2 cellular contexts compared by ENCODE assay signal in the genomic region with DNA sequence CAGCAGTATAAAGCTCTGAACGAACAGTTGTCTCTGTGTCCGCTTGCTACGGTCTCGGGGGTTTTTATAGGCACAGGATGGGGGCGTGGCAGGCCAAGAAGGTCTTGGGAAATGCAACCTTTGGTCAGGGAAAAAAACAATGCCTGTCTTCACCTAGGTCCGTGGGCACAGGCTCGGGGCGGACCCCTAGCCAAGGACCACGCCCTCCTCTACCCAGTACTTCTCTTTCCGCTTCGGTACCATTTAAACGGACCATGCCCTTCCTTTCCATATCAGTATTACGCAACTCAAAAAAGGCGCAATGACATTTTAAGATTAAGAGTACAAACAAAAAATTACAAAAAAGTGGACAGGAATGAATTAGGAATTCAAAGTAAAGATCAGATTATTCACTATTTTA.
TF ChIP-seq lines count a peak whose summit lies in the region.

No MANE protein-coding gene starts in this region.

TF ChIP-seq in HepG2, 621 proteins besides CTCF, POLR2A, EP300 and RAD21:
- TF ChIP-seq SOX13 (IDR thresholded peaks at IDR 0.05), result no peak
- TF ChIP-seq SOX13 (CRISPR knock-in tag; conservative IDR thresholded peaks at IDR 0.05 in 1 of 2, IDR thresholded peaks at IDR 0.05 in 1 of 2), result peak in 1 of 2 experiments; percentile 34; a peak in 1 of 4 replicates
- TF ChIP-seq CREB1 (IDR thresholded peaks at IDR 0.05), result no peak
- TF ChIP-seq CREB1 (CRISPR knock-in tag; IDR thresholded peaks at IDR 0.05), result no peak
- TF ChIP-seq CEBPG (CRISPR knock-in tag; IDR thresholded peaks at IDR 0.05), result peak; percentile 55
- TF ChIP-seq POLR2AphosphoS2 (IDR thresholded peaks at IDR 0.05; ENCODE audit: low read depth, low read length), result no peak
- TF ChIP-seq ZNF569 (CRISPR knock-in tag; IDR thresholded peaks at IDR 0.05; ENCODE audit: borderline replicate concordance), result no peak
- TF ChIP-seq CEBPB (IDR thresholded peaks at IDR 0.05; ENCODE audit: borderline replicate concordance, low read depth, low read length), result peak; percentile 89
- no peak for TF ChIP-seq ZNF280D (CRISPR knock-in tag; IDR thresholded peaks at IDR 0.05)
- no peak for TF ChIP-seq GATA4 (IDR thresholded peaks at IDR 0.05; ENCODE audit: borderline replicate concordance, low read depth)
- peak; percentile 93; the same call in 1 of the 2 replicates for TF ChIP-seq HINFP (CRISPR knock-in tag; IDR thresholded peaks at IDR 0.05; ENCODE audit: low read depth)
- TF ChIP-seq NR2C2 (CRISPR knock-in tag; IDR thresholded peaks at IDR 0.05; ENCODE audit: borderline replicate concordance), result no peak
- TF ChIP-seq MXD1 (CRISPR knock-in tag; IDR thresholded peaks at IDR 0.05), result no peak
- no peak for TF ChIP-seq LCORL (IDR thresholded peaks at IDR 0.05)
- TF ChIP-seq LCORL (CRISPR knock-in tag; IDR thresholded peaks at IDR 0.05), result no peak
TF ChIP-seq in HepG2: peak in this region for 4.

TF ChIP-seq in K562, 482 proteins besides CTCF, POLR2A, EP300 and RAD21:
- peak; percentile 84 for TF ChIP-seq HINFP (tag; conservative IDR thresholded peaks at IDR 0.05; ENCODE audit: low read depth)
- TF ChIP-seq ZFX (CRISPR knock-in tag; IDR thresholded peaks at IDR 0.05), result no peak
- TF ChIP-seq CEBPB (tag; IDR thresholded peaks at IDR 0.05), result peak; percentile 89
- no peak for TF ChIP-seq CEBPG (CRISPR knock-in tag; IDR thresholded peaks at IDR 0.05)
- TF ChIP-seq CEBPG (tag; conservative IDR thresholded peaks at IDR 0.05 in 1 of 2, IDR thresholded peaks at IDR 0.05 in 1 of 2), result peak; percentile 50 to 89
TF ChIP-seq in K562: peak in this region for 3.
